8 cellular contexts compared by ENCODE assay signal in genomic region chr9:87684627-87685204, GRCh38. TPM values are rescaled to one million over a fixed set of nuclear protein-coding genes. Genes with fewer than 3 reads are reported as not detected.
A peak's percentile ranks its signal among the peaks of the same experiment; 100 is the strongest.
DNase-seq lines count a peak whose midpoint lies in the region; ATAC-seq and TF ChIP-seq lines count a peak whose summit lies in the region.
"Had no signal": no experiment of that assay in that cellular context is flagged by ENCODE, and none has a peak within 500 bp of the region (broad histone marks: within the 10 kb centered on the region; RNA-seq: fewer than 3 reads in every experiment).

No MANE protein-coding gene starts in this region.

- H3K4me1 Mint-ChIP-seq in GM23338 (peaks cover 14% of the 10 kb centered on the region), progenitor cell of endocrine pancreas (ENCODE audit: low read depth) (peaks cover 4% of the 10 kb centered on the region)
- peaks cover 6% of the 10 kb centered on the region for H3K4me1 Mint-ChIP-seq in activated CD8-positive, alpha-beta T cell treated with anti-CD3 and anti-CD28 coated beads, Interleukin-2, amount 10 ng/mL, durations not matched to agents 7 days and 5 days (ENCODE audit: low read depth)

- TF ChIP-seq POLR2A in gastroesophageal sphincter (IDR thresholded peaks at IDR 0.05): no peak

- TF ChIP-seq EP300 in gastroesophageal sphincter (IDR thresholded peaks at IDR 0.05): no peak

- H3K4me3 Mint-ChIP-seq in GM23338 (no peak overlapping the region), progenitor cell of endocrine pancreas (ENCODE audit: low read depth) (no peak overlapping the region)
- no peak overlapping the region for H3K4me3 Mint-ChIP-seq in activated CD8-positive, alpha-beta T cell treated with anti-CD3 and anti-CD28 coated beads, Interleukin-2, amount 10 ng/mL, durations not matched to agents 7 days and 5 days
- H3K4me3 Mint-ChIP-seq: T-helper 1 cell treated with Interleukin-12 subunit alpha and Interleukin-12 subunit beta and Interleukin-4 antibody, amounts not matched to agents 30 μg/mL and 1 μg/mL, for 36 hours had no signal

- CTCF ChIA-PET in RWPE1 (lab: Yijun Ruan, JAX): interaction anchor here (0.5 to 2.9 kb wide), 13 partner anchors 11 to 730 kb away, joined by 3 to 36 read pairs (median 4); no protein-coding TSS in a partner anchor
- CTCF ChIA-PET in activated CD8-positive, alpha-beta T cell treated with anti-CD3 and anti-CD28 coated beads, Interleukin-2, amount 10 ng/mL, durations not matched to agents 7 days and 5 days (lab: Charles Lee): interaction anchor here (1.4 to 1.7 kb wide), 3 partner anchors 10 to 128 kb away, joined by 3 to 5 read pairs (median 4); no protein-coding TSS in a partner anchor

- ATAC-seq in GM23338: peak; percentile 85
- no peak for ATAC-seq in gastroesophageal sphincter
- ATAC-seq in activated CD8-positive, alpha-beta T cell treated with anti-CD3 and anti-CD28 coated beads, Interleukin-2, amount 10 ng/mL, durations not matched to agents 7 days and 5 days: no peak

- H3K36me3 ChIP-seq in GM23338 (ENCODE audit: insufficient read depth): peaks cover 20% of the 10 kb centered on the region
- H3K36me3 ChIP-seq in gastroesophageal sphincter: peaks cover 0 to 52% of the 10 kb centered on the region in 2 donors

- no peak overlapping the region for H3K4me2 ChIP-seq in GM23338

- H3K79me2 ChIP-seq in GM23338 (replicated peaks; ENCODE audit: insufficient read depth): peaks cover 17% of the 10 kb centered on the region

- TF ChIP-seq CTCF in GM23338 (conservative IDR thresholded peaks at IDR 0.05; ENCODE audit: low read depth in 2 of 2) (peak; percentile 73 to 81), RWPE1 (conservative IDR thresholded peaks at IDR 0.05; ENCODE audit: low read depth) (peak; percentile 73), gastroesophageal sphincter (IDR thresholded peaks at IDR 0.05) (peak; percentile 65 to 75 (median 69)), progenitor cell of endocrine pancreas (IDR thresholded peaks at IDR 0.05; ENCODE audit: unreplicated experiment) (peak; percentile 88)

- H4K20me1 ChIP-seq in GM23338 (replicated peaks; ENCODE audit: insufficient read depth): no peaks in the 10 kb centered on the region; the same call in none of the 2 replicates

- no peaks in the 10 kb centered on the region for H3K27me3 ChIP-seq in GM23338 (ENCODE audit: insufficient read depth)
- no peaks in the 10 kb centered on the region for H3K27me3 ChIP-seq in gastroesophageal sphincter

- H3K27me3 Mint-ChIP-seq in GM23338 (ENCODE audit: insufficient read depth, low read depth, poor library complexity) (peaks cover 1% of the 10 kb centered on the region), progenitor cell of endocrine pancreas (no peaks in the 10 kb centered on the region)
- H3K27me3 Mint-ChIP-seq in activated CD8-positive, alpha-beta T cell treated with anti-CD3 and anti-CD28 coated beads, Interleukin-2, amount 10 ng/mL, durations not matched to agents 7 days and 5 days (ENCODE audit: low read depth): peaks cover 3% of the 10 kb centered on the region

- H3K4me3 ChIP-seq in GM23338 (no peak overlapping the region), gastroesophageal sphincter (no peak overlapping the region)

- H3K27ac ChIP-seq in GM23338 (ENCODE audit: low read depth) (peak overlapping the region; percentile 84), RWPE1 (no peak overlapping the region), gastroesophageal sphincter (peak overlapping the region in 3 of 4 donors; percentile 30 to 60 (median 45))

- 23 to 33% methylated on average over 6 to 10 of the region's 11 CpGs for WGBS in gastroesophageal sphincter (ENCODE audit: low coverage in 1 of 2), 2 donors

- no peak overlapping the region for H2AFZ ChIP-seq in GM23338

- POLR2A ChIA-PET in RWPE1 (lab: Yijun Ruan, JAX; ENCODE audit: low non-redundant PET): no interaction called here
- POLR2A ChIA-PET in activated CD8-positive, alpha-beta T cell treated with anti-CD3 and anti-CD28 coated beads, Interleukin-2, amount 10 ng/mL, durations not matched to agents 7 days and 5 days (lab: Charles Lee): no interaction called here

- H3K36me3 Mint-ChIP-seq in GM23338 (ENCODE audit: low read depth) (peaks cover 76% of the 10 kb centered on the region), progenitor cell of endocrine pancreas (ENCODE audit: insufficient read depth) (peaks cover 39% of the 10 kb centered on the region)
- no peaks in the 10 kb centered on the region for H3K36me3 Mint-ChIP-seq in activated CD8-positive, alpha-beta T cell treated with anti-CD3 and anti-CD28 coated beads, Interleukin-2, amount 10 ng/mL, durations not matched to agents 7 days and 5 days (ENCODE audit: low read depth)

- H3F3A ChIP-seq in GM23338 (replicated peaks; ENCODE audit: low read depth): no peaks in the 10 kb centered on the region

- DNase-seq in GM23338 (ENCODE audit: low spot score) (peak; percentile 83), RWPE1 (ENCODE audit: low spot score) (peak; percentile 80), progenitor cell of endocrine pancreas (ENCODE audit: low spot score, unreplicated experiment) (peak; percentile 44), NCI-H2171 (lab: John Stamatoyannopoulos, UW) (no peak), NCI-H2171 treated with DMSO at 0.1 percent for 48 hours (lab: John Stamatoyannopoulos, UW) (no peak)
- DNase-seq in activated CD8-positive, alpha-beta T cell treated with anti-CD3 and anti-CD28 coated beads, Interleukin-2, amount 10 ng/mL, durations not matched to agents 7 days and 5 days: no peak

- no peaks in the 10 kb centered on the region for H3K9me3 Mint-ChIP-seq in GM23338
- peaks cover 14% of the 10 kb centered on the region for H3K9me3 Mint-ChIP-seq in progenitor cell of endocrine pancreas (ENCODE audit: low read depth)
- H3K9me3 Mint-ChIP-seq in activated CD8-positive, alpha-beta T cell treated with anti-CD3 and anti-CD28 coated beads, Interleukin-2, amount 10 ng/mL, durations not matched to agents 7 days and 5 days (ENCODE audit: insufficient read depth): no peaks in the 10 kb centered on the region
- H3K9me3 Mint-ChIP-seq: T-helper 1 cell treated with Interleukin-12 subunit alpha and Interleukin-12 subunit beta and Interleukin-4 antibody, amounts not matched to agents 30 μg/mL and 1 μg/mL, for 36 hours had no signal

- H3K27ac Mint-ChIP-seq in GM23338: peak overlapping the region; percentile 76
- H3K27ac Mint-ChIP-seq in progenitor cell of endocrine pancreas: no peak overlapping the region
- no peak overlapping the region for H3K27ac Mint-ChIP-seq in activated CD8-positive, alpha-beta T cell treated with anti-CD3 and anti-CD28 coated beads, Interleukin-2, amount 10 ng/mL, durations not matched to agents 7 days and 5 days
- H3K27ac Mint-ChIP-seq: T-helper 1 cell treated with Interleukin-12 subunit alpha and Interleukin-12 subunit beta and Interleukin-4 antibody, amounts not matched to agents 30 μg/mL and 1 μg/mL, for 36 hours had no signal

- H3K4me1 ChIP-seq in GM23338 (ENCODE audit: insufficient read depth) (0 out of 2 replicates have a peak, but pooled peaks cover 4% of the 10 kb centered on the region), gastroesophageal sphincter (peaks cover 3 to 29% (median 4%) of the 10 kb centered on the region in 3 donors)

- no peaks in the 10 kb centered on the region for H3K9me2 ChIP-seq in GM23338 (ENCODE audit: insufficient read depth)

- no peaks in the 10 kb centered on the region for H3K9me3 ChIP-seq in gastroesophageal sphincter

RNA-seq across cellular contexts. Expression of gene CTSL, which starts 41.2 kb away (rescaled TPM):
- 30.4 and 34.5 TPM in 2 replicates for total RNA-seq in GM23338 (2014; rRNA removed; shearing (Covaris generic))
- 34.5 and 35.3 TPM in 2 replicates for polyA plus RNA-seq in GM23338 (2016; fragmentation: Nextera tagmentation; extraction: Ambion mirVana)
- total RNA-seq in gastroesophageal sphincter (100 to 1,000 TPM; 102 to 290 (median 137) TPM), progenitor cell of endocrine pancreas (38.6 and 47.5 TPM in 2 replicates)
- not detected for total RNA-seq in activated CD8-positive, alpha-beta T cell treated with anti-CD3 and anti-CD28 coated beads, Interleukin-2, amount 10 ng/mL, durations not matched to agents 7 days and 5 days

Comparison
In these comparisons a context has a peak if more than half of its experiments do, and no peak if none do; other contexts are left out.
1. DNase-seq: peak in GM23338 (single experiment), RWPE1 (single experiment) and progenitor cell of endocrine pancreas (single experiment); none in NCI-H2171 (single experiment), NCI-H2171 treated with DMSO at 0.1 percent for 48 hours (single experiment) and activated CD8-positive, alpha-beta T cell treated with anti-CD3 and anti-CD28 coated beads, Interleukin-2, amount 10 ng/mL, durations not matched to agents 7 days and 5 days (single experiment).
2. RNA of gene CTSL, which starts 41.2 kb away (total RNA-seq): 102 to 290 TPM in gastroesophageal sphincter, 38.6 to 47.5 TPM in progenitor cell of endocrine pancreas and 30.4 to 34.5 TPM in GM23338; not detected in activated CD8-positive, alpha-beta T cell treated with anti-CD3 and anti-CD28 coated beads, Interleukin-2, amount 10 ng/mL, durations not matched to agents 7 days and 5 days; every median in the first group is over 10 times any median in the second.
3. Peak in every context shown above with its lines, with median percentiles within 50 percentile points of each other: CTCF ChIP-seq.